ENCODE assay signal across 20 cellular contexts in the genomic region with DNA sequence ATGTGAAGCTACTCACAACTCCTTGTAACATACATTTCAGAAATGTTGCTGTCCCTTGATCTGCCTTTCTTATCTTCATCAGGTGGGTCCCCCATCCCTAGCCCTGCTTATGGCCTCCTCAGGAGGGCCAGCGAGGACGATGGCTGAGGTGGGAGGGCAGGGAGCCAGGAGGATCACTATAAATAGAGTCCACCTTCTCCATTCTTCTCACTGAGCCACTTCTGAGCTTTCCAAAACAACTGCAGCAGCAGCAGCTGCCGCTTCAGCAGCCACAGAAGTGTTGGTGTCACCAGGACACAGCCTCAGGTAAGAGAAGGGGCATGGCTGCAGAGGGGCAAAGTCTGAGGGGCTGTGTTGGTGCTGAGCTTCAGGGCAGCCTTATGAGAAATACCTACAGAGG.
"Had no signal": no experiment of that assay in that cellular context is flagged by ENCODE, and none has a peak within 500 bp of the region (broad histone marks: within the 10 kb centered on the region; RNA-seq: fewer than 3 reads in every experiment).

No MANE protein-coding gene starts in this region.

- H3K36me3 ChIP-seq: gastrocnemius medialis, sigmoid colon, thoracic aorta had no signal

- H3K27me3 ChIP-seq: gastrocnemius medialis, sigmoid colon had no signal

- H3K27ac ChIP-seq: gastrocnemius medialis, sigmoid colon, thoracic aorta had no signal

- ATAC-seq: activated CD8-positive, alpha-beta memory T cell treated with anti-CD3 and anti-CD28 coated beads, Interleukin-2, amount 10 ng/mL, durations not matched to agents 7 days and 5 days; esophagus mucosa; gastrocnemius medialis; left lobe of liver; stimulated activated naive B cell treated with anti-CD40 and anti-IgM and Interleukin-4, amounts not matched to agents 10 μg/mL and 1 μg/mL and 100 μg/mL, for 72 hours; WTC11 had no signal

- H3K9me3 ChIP-seq: gastrocnemius medialis, sigmoid colon, thoracic aorta had no signal

- H3K4me3 ChIP-seq: gastrocnemius medialis, sigmoid colon, thoracic aorta had no signal

- DNase-seq: activated CD4-positive, alpha-beta memory T cell treated with anti-CD3 and anti-CD28 coated beads, Interleukin-2, amount 10 ng/mL, durations not matched to agents 7 days and 5 days; activated CD4-positive, alpha-beta T cell treated with anti-CD3 and anti-CD28 coated beads for 4 hours; activated CD8-positive, alpha-beta memory T cell treated with anti-CD3 and anti-CD28 coated beads, Interleukin-2, amount 10 ng/mL, durations not matched to agents 7 days and 5 days; activated naive CD4-positive, alpha-beta T cell; activated naive CD8-positive, alpha-beta T cell treated with anti-CD3 and anti-CD28 coated beads for 36 hours; amniotic stem cell; effector CD8-positive, alpha-beta T cell; gastrocnemius medialis; head of caudate nucleus; kidney; mammary epithelial cell; midbrain; nephron progenitor cell; nucleus accumbens; sigmoid colon; stimulated activated naive B cell treated with anti-CD40 and anti-IgM and Interleukin-4, amounts not matched to agents 10 μg/mL and 1 μg/mL and 100 μg/mL, for 72 hours had no signal
